20 cellular contexts compared by ENCODE assay signal in genomic region chr3:164533275-164533674, GRCh38.
"Had no signal": no experiment of that assay in that cellular context is flagged by ENCODE, and none has a peak within 500 bp of the region (broad histone marks: within the 10 kb centered on the region; RNA-seq: fewer than 3 reads in every experiment).

No MANE protein-coding gene starts in this region.

- H3K27me3 ChIP-seq: brain microvascular endothelial cell, gastroesophageal sphincter, right lobe of liver, spleen, tibial nerve had no signal

- H3K4me3 ChIP-seq: gastroesophageal sphincter, psoas muscle, right lobe of liver, spleen, tibial nerve had no signal

- H3K9me3 Mint-ChIP-seq: dendritic cell treated with granulocyte-macrophage colony-stimulating factor and Interleukin-4, amounts not matched to agents 40 ng/mL and 50 ng/mL, for 4 days had no signal

- H3K36me3 ChIP-seq: brain microvascular endothelial cell, gastroesophageal sphincter, right lobe of liver, spleen, tibial nerve had no signal

- ATAC-seq: activated CD8-positive, alpha-beta memory T cell treated with anti-CD3 and anti-CD28 coated beads, Interleukin-2, amount 10 ng/mL, durations not matched to agents 7 days and 5 days; effector memory CD8-positive, alpha-beta T cell; gastroesophageal sphincter; left ventricle myocardium superior; psoas muscle; stimulated activated memory B cell treated with anti-CD40 and anti-IgM and Interleukin-4, amounts not matched to agents 10 μg/mL and 1 μg/mL and 100 μg/mL, for 72 hours had no signal

- DNase-seq: activated CD4-positive, alpha-beta T cell treated with anti-CD3 and anti-CD28 coated beads, Interleukin-2, amount 50 U/mL, for 4 hours; activated CD4-positive, CD25-positive, alpha-beta regulatory T cell; activated CD8-positive, alpha-beta memory T cell treated with anti-CD3 and anti-CD28 coated beads, Interleukin-2, amount 10 ng/mL, durations not matched to agents 7 days and 5 days; activated effector memory CD4-positive, alpha-beta T cell treated with Interleukin-2 at 50 U/mL for 16 hours; activated T-cell treated with anti-CD3 and anti-CD28 coated beads, Interleukin-2, amount 50 U/mL, for 24 hours; brain microvascular endothelial cell; cerebellar nuclear complex; effector memory CD8-positive, alpha-beta T cell; kidney; left ventricle myocardium superior; mesendoderm; psoas muscle; right lobe of liver; spleen; stimulated activated CD4-positive, alpha-beta T cell treated with anti-CD3 and anti-CD28 coated beads, Interleukin-1b, Interleukin-23, amount 100 ng/mL, for 48 hours had no signal

- H3K36me3 Mint-ChIP-seq: activated CD8-positive, alpha-beta memory T cell treated with anti-CD3 and anti-CD28 coated beads, Interleukin-2, amount 10 ng/mL, durations not matched to agents 7 days and 5 days; activated naive CD8-positive, alpha-beta T cell; stimulated activated memory B cell treated with anti-CD40 and anti-IgM and Interleukin-4, amounts not matched to agents 10 μg/mL and 1 μg/mL and 100 μg/mL, for 72 hours had no signal

- H3K27ac Mint-ChIP-seq: activated CD8-positive, alpha-beta memory T cell treated with anti-CD3 and anti-CD28 coated beads, Interleukin-2, amount 10 ng/mL, durations not matched to agents 7 days and 5 days; activated naive CD8-positive, alpha-beta T cell; activated T-cell treated with anti-CD3 and anti-CD28 coated beads, Interleukin-2, amount 50 U/mL, for 24 hours; dendritic cell treated with granulocyte-macrophage colony-stimulating factor and Interleukin-4, amounts not matched to agents 40 ng/mL and 50 ng/mL, for 4 days; effector memory CD8-positive, alpha-beta T cell; stimulated activated memory B cell treated with anti-CD40 and anti-IgM and Interleukin-4, amounts not matched to agents 10 μg/mL and 1 μg/mL and 100 μg/mL, for 72 hours had no signal
